In the genomic region with DNA sequence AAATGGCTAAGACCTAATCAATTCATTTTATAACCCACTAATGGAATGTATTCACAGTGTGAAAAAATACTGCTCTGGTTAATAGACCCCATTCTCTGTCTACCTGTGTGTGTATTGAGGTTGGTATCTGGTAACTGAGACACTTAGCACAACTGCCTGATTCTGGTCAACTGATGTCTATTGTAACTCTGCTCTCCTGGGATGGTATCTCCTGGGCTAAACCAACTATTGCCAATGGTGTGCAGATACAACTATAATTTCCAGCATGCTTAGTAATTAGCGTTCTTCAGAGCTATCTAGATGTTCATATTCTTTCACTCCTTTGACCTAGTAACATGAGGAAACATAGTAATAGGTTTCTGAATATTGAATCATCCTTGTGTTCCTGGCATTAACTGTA, we compare ENCODE assay signal across 33 cellular contexts. TPM values are rescaled to one million over a fixed set of nuclear protein-coding genes. Genes with fewer than 3 reads are reported as not detected.
"Had no signal": no experiment of that assay in that cellular context is flagged by ENCODE, and none has a peak within 500 bp of the region (broad histone marks: within the 10 kb centered on the region; RNA-seq: fewer than 3 reads in every experiment).

No MANE protein-coding gene starts in this region.

- H3K27me3 ChIP-seq: ascending aorta, cardiac muscle cell had no signal

- H3K36me3 ChIP-seq: cardiac muscle cell had no signal

- ATAC-seq: activated CD8-positive, alpha-beta T cell treated with anti-CD3 and anti-CD28 coated beads for 36 hours; activated naive CD4-positive, alpha-beta T cell treated with anti-CD3 and anti-CD28 coated beads, Interleukin-2, amount 50 U/mL, for 72 hours; activated T-cell treated with anti-CD3 and anti-CD28 coated beads, Interleukin-2, amount 50 U/mL, for 4 hours; activated T-cell treated with anti-CD3 and anti-CD28 coated beads, Interleukin-2, amount 50 U/mL, for 72 hours; activated T-helper 17 cell treated with anti-CD3 and anti-CD28 coated beads, Interleukin-2, amount 50 U/mL, for 72 hours had no signal

- H3K27ac ChIP-seq: ascending aorta, cardiac muscle cell, VCaP had no signal

- DNase-seq: activated B cell treated with CpG ODN at 0.5 μM for 24 hours; activated CD4-positive, alpha-beta memory T cell treated with anti-CD3 and anti-CD28 coated beads for 36 hours; activated CD4-positive, alpha-beta T cell treated with anti-CD3 and anti-CD28 coated beads for 4 hours; activated CD4-positive, alpha-beta T cell treated with anti-CD3 and anti-CD28 coated beads, Interleukin-2, amount 10 ng/mL, durations not matched to agents 24 days and 14 days; activated CD4-positive, alpha-beta T cell treated with anti-CD3 and anti-CD28 coated beads, Interleukin-2, amount 50 U/mL, for 1 hour; activated CD4-positive, alpha-beta T cell treated with anti-CD3 and anti-CD28 coated beads, Interleukin-2, amount 50 U/mL, for 4 hours; activated CD4-positive, CD25-positive, alpha-beta regulatory T cell treated with anti-CD3 and anti-CD28 coated beads, Interleukin-2, amount 50 U/mL, for 72 hours; activated CD8-positive, alpha-beta memory T cell treated with anti-CD3 and anti-CD28 coated beads, Interleukin-2, amount 50 U/mL, for 4 hours; activated CD8-positive, alpha-beta T cell treated with anti-CD3 and anti-CD28 coated beads for 36 hours; activated effector memory CD4-positive, alpha-beta T cell treated with anti-CD3 and anti-CD28 coated beads, Interleukin-2, amount 50 U/mL, for 16 hours; activated gamma-delta T cell treated with Interleukin-2 at 50 U/mL for 16 hours; activated naive CD4-positive, alpha-beta T cell; activated naive CD4-positive, alpha-beta T cell treated with anti-CD3 and anti-CD28 coated beads for 36 hours; activated naive CD4-positive, alpha-beta T cell treated with anti-CD3 and anti-CD28 coated beads, Interleukin-2, amount 50 U/mL, for 16 hours; activated naive CD8-positive, alpha-beta T cell treated with anti-CD3 and anti-CD28 coated beads for 36 hours; activated T-cell treated with anti-CD3 and anti-CD28 coated beads for 4 hours; activated T-cell treated with anti-CD3 and anti-CD28 coated beads, Interleukin-2, amount 50 U/mL, for 1 hour; activated T-cell treated with anti-CD3 and anti-CD28 coated beads, Interleukin-2, amount 50 U/mL, for 4 hours; activated T-cell treated with anti-CD3 and anti-CD28 coated beads, Interleukin-2, amount 50 U/mL, for 72 hours; amygdala; anterior cingulate cortex; caudate nucleus; cerebellar nuclear complex; T-helper 1 cell; T-helper 2 cell; T-helper 9 cell had no signal

- H3K4me3 ChIP-seq: ascending aorta, cardiac muscle cell had no signal

RNA-seq across cellular contexts. Expression of gene ADAMTSL3, which starts 16.7 kb away (rescaled TPM):
- total RNA-seq: activated B cell treated with CpG ODN at 0.5 μM for 24 hours; activated CD4-positive, alpha-beta memory T cell treated with anti-CD3 and anti-CD28 coated beads for 36 hours; activated CD4-positive, alpha-beta T cell treated with anti-CD3 and anti-CD28 coated beads, Interleukin-2, amount 10 ng/mL, durations not matched to agents 24 days and 14 days; activated CD8-positive, alpha-beta memory T cell treated with anti-CD3 and anti-CD28 coated beads for 36 hours; activated CD8-positive, alpha-beta T cell treated with anti-CD3 and anti-CD28 coated beads for 36 hours; activated naive CD4-positive, alpha-beta T cell treated with anti-CD3 and anti-CD28 coated beads for 36 hours; activated naive CD4-positive, alpha-beta T cell treated with anti-CD3 and anti-CD28 coated beads, Interleukin-2, amount 50 U/mL, for 72 hours; activated naive CD8-positive, alpha-beta T cell treated with anti-CD3 and anti-CD28 coated beads for 36 hours; activated T-cell treated with anti-CD3 and anti-CD28 coated beads, Interleukin-2, amount 50 U/mL, for 4 hours; activated T-helper 1 cell treated with anti-CD3 and anti-CD28 coated beads, Interleukin-12 subunit alpha, Interleukin-12 subunit beta, Interleukin-2, Interleukin-4 antibody, amounts not matched to agents 30 ng/mL and 10 ng/mL and 1 ng/mL, durations not matched to agents 14 hours and 24 hours and 36 hours; activated T-helper 17 cell treated with anti-CD3 and anti-CD28 coated beads, Interleukin-2, amount 50 U/mL, for 72 hours had no signal
